1 cellular context compared by ENCODE assay signal in the genomic region with DNA sequence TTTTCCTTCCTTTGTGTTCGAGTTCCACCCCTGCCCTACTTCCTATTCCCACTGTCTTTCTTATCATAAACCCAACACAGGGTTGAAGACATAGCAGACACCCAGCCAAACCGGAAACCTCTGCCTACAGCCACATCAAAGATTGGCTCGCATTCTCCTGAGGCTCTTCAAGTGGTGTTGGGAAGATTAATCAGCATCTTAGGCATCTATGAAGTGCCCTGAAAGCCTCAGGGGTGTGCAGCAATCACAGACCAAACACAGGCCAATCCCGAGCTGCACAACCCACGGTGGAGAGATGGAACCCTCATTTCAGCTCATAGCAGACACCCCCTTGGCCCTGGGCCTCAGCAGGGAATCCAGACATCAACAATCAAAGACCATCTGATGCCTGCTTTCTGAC.
TF ChIP-seq lines count a peak whose summit lies in the region.

No MANE protein-coding gene starts in this region.

TF ChIP-seq in K562, 482 proteins besides CTCF, POLR2A, EP300 and RAD21 (continued from another document):
- no peak for TF ChIP-seq AFF4 (CRISPR knock-in tag; IDR thresholded peaks at IDR 0.05)
